1 cellular context compared by ENCODE assay signal in the genomic region with DNA sequence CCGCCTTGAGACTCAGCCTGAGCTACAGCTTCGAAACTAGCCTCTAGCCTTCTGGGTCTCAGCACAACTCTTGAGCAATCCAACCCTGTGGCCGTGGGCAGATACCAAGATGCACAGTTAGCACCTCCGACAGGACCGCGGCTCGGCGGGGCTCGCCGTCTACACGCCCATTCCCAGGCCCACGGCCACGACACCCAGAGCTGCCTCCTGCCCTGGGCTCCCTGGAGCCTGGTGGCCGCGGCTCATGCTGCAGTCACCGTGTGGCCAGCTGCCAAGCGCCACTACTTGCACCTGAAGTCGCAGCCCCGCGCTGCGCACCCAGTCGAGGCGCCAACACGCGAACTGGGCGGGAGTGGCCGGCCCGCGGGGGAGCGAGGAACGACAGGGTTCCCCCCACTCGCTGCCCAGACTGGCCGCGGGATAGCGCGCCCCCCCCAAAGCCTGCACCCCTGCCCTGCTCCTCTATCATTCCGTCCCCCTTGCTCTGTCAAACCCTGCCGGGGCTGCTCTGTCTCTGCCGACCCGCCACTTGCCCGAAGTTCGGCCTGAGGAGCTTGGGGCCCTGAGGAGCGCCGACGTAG.
TF ChIP-seq lines count a peak whose summit lies in the region.

No MANE protein-coding gene starts in this region.

TF ChIP-seq in K562, 482 proteins besides CTCF, POLR2A, EP300 and RAD21 (continued from another document):
- TF ChIP-seq, protein P1, sequence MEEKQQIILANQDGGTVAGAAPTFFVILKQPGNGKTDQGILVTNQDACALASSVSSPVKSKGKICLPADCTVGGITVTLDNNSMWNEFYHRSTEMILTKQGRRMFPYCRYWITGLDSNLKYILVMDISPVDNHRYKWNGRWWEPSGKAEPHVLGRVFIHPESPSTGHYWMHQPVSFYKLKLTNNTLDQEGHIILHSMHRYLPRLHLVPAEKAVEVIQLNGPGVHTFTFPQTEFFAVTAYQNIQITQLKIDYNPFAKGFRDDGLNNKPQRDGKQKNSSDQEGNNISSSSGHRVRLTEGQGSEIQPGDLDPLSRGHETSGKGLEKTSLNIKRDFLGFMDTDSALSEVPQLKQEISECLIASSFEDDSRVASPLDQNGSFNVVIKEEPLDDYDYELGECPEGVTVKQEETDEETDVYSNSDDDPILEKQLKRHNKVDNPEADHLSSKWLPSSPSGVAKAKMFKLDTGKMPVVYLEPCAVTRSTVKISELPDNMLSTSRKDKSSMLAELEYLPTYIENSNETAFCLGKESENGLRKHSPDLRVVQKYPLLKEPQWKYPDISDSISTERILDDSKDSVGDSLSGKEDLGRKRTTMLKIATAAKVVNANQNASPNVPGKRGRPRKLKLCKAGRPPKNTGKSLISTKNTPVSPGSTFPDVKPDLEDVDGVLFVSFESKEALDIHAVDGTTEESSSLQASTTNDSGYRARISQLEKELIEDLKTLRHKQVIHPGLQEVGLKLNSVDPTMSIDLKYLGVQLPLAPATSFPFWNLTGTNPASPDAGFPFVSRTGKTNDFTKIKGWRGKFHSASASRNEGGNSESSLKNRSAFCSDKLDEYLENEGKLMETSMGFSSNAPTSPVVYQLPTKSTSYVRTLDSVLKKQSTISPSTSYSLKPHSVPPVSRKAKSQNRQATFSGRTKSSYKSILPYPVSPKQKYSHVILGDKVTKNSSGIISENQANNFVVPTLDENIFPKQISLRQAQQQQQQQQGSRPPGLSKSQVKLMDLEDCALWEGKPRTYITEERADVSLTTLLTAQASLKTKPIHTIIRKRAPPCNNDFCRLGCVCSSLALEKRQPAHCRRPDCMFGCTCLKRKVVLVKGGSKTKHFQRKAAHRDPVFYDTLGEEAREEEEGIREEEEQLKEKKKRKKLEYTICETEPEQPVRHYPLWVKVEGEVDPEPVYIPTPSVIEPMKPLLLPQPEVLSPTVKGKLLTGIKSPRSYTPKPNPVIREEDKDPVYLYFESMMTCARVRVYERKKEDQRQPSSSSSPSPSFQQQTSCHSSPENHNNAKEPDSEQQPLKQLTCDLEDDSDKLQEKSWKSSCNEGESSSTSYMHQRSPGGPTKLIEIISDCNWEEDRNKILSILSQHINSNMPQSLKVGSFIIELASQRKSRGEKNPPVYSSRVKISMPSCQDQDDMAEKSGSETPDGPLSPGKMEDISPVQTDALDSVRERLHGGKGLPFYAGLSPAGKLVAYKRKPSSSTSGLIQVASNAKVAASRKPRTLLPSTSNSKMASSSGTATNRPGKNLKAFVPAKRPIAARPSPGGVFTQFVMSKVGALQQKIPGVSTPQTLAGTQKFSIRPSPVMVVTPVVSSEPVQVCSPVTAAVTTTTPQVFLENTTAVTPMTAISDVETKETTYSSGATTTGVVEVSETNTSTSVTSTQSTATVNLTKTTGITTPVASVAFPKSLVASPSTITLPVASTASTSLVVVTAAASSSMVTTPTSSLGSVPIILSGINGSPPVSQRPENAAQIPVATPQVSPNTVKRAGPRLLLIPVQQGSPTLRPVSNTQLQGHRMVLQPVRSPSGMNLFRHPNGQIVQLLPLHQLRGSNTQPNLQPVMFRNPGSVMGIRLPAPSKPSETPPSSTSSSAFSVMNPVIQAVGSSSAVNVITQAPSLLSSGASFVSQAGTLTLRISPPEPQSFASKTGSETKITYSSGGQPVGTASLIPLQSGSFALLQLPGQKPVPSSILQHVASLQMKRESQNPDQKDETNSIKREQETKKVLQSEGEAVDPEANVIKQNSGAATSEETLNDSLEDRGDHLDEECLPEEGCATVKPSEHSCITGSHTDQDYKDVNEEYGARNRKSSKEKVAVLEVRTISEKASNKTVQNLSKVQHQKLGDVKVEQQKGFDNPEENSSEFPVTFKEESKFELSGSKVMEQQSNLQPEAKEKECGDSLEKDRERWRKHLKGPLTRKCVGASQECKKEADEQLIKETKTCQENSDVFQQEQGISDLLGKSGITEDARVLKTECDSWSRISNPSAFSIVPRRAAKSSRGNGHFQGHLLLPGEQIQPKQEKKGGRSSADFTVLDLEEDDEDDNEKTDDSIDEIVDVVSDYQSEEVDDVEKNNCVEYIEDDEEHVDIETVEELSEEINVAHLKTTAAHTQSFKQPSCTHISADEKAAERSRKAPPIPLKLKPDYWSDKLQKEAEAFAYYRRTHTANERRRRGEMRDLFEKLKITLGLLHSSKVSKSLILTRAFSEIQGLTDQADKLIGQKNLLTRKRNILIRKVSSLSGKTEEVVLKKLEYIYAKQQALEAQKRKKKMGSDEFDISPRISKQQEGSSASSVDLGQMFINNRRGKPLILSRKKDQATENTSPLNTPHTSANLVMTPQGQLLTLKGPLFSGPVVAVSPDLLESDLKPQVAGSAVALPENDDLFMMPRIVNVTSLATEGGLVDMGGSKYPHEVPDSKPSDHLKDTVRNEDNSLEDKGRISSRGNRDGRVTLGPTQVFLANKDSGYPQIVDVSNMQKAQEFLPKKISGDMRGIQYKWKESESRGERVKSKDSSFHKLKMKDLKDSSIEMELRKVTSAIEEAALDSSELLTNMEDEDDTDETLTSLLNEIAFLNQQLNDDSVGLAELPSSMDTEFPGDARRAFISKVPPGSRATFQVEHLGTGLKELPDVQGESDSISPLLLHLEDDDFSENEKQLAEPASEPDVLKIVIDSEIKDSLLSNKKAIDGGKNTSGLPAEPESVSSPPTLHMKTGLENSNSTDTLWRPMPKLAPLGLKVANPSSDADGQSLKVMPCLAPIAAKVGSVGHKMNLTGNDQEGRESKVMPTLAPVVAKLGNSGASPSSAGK (IDR thresholded peaks at IDR 0.05): peak; percentile 92
- TF ChIP-seq MCM3 (IDR thresholded peaks at IDR 0.05) (no peak), RCOR1 (IDR thresholded peaks at IDR 0.05; ENCODE audit: borderline replicate concordance in 1 of 2, low read depth in 2 of 2, low read length in 2 of 2) (no peak), CREM (IDR thresholded peaks at IDR 0.05; ENCODE audit: low read depth) (no peak; the same call in 1 of the 2 replicates), FOXJ3 (CRISPR knock-in tag; IDR thresholded peaks at IDR 0.05) (no peak), NCOR1 (IDR thresholded peaks at IDR 0.05) (no peak), EP400 (IDR thresholded peaks at IDR 0.05) (no peak), NBN (IDR thresholded peaks at IDR 0.05; ENCODE audit: low read depth) (no peak; the same call in 1 of the 2 replicates), ZNF133 (CRISPR knock-in tag; IDR thresholded peaks at IDR 0.05) (0 out of 2 replicates have a peak, but pooled peaks have one; percentile 75), ZNF695 (CRISPR knock-in tag; IDR thresholded peaks at IDR 0.05) (no peak), XRCC5 (IDR thresholded peaks at IDR 0.05; ENCODE audit: low read depth, low read length) (no peak), ZNF347 (CRISPR knock-in tag; IDR thresholded peaks at IDR 0.05; ENCODE audit: low read depth) (no peak), RBM15 (IDR thresholded peaks at IDR 0.05; ENCODE audit: insufficient read depth, low read length) (no peak), ZEB2 (IDR thresholded peaks at IDR 0.05) (peak; percentile 12; the same call in 1 of the 2 replicates), ZNF583 (CRISPR knock-in tag; IDR thresholded peaks at IDR 0.05) (0 out of 2 replicates have a peak, but pooled peaks have one; percentile 38), NR2C1 (IDR thresholded peaks at IDR 0.05) (no peak), NR2C1 (tag; IDR thresholded peaks at IDR 0.05) (no peak), GTF2A2 (tag; IDR thresholded peaks at IDR 0.05) (no peak), ZNF263 (CRISPR knock-in tag; IDR thresholded peaks at IDR 0.05; ENCODE audit: borderline replicate concordance) (peak; percentile 37; the same call in 1 of the 2 replicates), PHF8 (IDR thresholded peaks at IDR 0.05; ENCODE audit: borderline replicate concordance, low read length) (no peak)
- TF ChIP-seq, protein P2, sequence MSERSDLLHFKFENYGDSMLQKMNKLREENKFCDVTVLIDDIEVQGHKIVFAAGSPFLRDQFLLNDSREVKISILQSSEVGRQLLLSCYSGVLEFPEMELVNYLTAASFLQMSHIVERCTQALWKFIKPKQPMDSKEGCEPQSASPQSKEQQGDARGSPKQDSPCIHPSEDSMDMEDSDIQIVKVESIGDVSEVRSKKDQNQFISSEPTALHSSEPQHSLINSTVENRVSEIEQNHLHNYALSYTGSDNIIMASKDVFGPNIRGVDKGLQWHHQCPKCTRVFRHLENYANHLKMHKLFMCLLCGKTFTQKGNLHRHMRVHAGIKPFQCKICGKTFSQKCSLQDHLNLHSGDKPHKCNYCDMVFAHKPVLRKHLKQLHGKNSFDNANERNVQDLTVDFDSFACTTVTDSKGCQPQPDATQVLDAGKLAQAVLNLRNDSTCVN (CRISPR knock-in tag; IDR thresholded peaks at IDR 0.05): 0 out of 2 replicates have a peak, but pooled peaks have one; percentile 44
- TF ChIP-seq, protein P3, sequence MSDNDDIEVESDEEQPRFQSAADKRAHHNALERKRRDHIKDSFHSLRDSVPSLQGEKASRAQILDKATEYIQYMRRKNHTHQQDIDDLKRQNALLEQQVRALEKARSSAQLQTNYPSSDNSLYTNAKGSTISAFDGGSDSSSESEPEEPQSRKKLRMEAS (CRISPR knock-in tag; IDR thresholded peaks at IDR 0.05): peak; percentile 81
- TF ChIP-seq, protein P4, sequence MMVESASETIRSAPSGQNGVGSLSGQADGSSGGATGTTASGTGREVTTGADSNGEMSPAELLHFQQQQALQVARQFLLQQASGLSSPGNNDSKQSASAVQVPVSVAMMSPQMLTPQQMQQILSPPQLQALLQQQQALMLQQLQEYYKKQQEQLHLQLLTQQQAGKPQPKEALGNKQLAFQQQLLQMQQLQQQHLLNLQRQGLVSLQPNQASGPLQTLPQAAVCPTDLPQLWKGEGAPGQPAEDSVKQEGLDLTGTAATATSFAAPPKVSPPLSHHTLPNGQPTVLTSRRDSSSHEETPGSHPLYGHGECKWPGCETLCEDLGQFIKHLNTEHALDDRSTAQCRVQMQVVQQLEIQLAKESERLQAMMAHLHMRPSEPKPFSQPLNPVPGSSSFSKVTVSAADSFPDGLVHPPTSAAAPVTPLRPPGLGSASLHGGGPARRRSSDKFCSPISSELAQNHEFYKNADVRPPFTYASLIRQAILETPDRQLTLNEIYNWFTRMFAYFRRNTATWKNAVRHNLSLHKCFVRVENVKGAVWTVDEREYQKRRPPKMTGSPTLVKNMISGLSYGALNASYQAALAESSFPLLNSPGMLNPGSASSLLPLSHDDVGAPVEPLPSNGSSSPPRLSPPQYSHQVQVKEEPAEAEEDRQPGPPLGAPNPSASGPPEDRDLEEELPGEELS (CRISPR knock-in tag; IDR thresholded peaks at IDR 0.05; ENCODE audit: borderline replicate concordance): 0 out of 2 replicates have a peak, but pooled peaks have one; percentile 11
- TF ChIP-seq, protein P5, sequence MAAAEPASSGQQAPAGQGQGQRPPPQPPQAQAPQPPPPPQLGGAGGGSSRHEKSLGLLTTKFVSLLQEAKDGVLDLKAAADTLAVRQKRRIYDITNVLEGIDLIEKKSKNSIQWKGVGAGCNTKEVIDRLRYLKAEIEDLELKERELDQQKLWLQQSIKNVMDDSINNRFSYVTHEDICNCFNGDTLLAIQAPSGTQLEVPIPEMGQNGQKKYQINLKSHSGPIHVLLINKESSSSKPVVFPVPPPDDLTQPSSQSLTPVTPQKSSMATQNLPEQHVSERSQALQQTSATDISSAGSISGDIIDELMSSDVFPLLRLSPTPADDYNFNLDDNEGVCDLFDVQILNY (CRISPR knock-in tag; IDR thresholded peaks at IDR 0.05): no peak
- TF ChIP-seq, protein P6, sequence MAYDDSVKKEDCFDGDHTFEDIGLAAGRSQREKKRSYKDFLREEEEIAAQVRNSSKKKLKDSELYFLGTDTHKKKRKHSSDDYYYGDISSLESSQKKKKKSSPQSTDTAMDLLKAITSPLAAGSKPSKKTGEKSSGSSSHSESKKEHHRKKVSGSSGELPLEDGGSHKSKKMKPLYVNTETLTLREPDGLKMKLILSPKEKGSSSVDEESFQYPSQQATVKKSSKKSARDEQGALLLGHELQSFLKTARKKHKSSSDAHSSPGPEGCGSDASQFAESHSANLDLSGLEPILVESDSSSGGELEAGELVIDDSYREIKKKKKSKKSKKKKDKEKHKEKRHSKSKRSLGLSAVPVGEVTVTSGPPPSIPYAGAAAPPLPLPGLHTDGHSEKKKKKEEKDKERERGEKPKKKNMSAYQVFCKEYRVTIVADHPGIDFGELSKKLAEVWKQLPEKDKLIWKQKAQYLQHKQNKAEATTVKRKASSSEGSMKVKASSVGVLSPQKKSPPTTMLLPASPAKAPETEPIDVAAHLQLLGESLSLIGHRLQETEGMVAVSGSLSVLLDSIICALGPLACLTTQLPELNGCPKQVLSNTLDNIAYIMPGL (CRISPR knock-in tag; IDR thresholded peaks at IDR 0.05): peak; percentile 82
- TF ChIP-seq, protein P7, sequence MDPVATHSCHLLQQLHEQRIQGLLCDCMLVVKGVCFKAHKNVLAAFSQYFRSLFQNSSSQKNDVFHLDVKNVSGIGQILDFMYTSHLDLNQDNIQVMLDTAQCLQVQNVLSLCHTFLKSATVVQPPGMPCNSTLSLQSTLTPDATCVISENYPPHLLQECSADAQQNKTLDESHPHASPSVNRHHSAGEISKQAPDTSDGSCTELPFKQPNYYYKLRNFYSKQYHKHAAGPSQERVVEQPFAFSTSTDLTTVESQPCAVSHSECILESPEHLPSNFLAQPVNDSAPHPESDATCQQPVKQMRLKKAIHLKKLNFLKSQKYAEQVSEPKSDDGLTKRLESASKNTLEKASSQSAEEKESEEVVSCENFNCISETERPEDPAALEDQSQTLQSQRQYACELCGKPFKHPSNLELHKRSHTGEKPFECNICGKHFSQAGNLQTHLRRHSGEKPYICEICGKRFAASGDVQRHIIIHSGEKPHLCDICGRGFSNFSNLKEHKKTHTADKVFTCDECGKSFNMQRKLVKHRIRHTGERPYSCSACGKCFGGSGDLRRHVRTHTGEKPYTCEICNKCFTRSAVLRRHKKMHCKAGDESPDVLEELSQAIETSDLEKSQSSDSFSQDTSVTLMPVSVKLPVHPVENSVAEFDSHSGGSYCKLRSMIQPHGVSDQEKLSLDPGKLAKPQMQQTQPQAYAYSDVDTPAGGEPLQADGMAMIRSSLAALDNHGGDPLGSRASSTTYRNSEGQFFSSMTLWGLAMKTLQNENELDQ (CRISPR knock-in tag; IDR thresholded peaks at IDR 0.05; ENCODE audit: borderline replicate concordance): no peak
- TF ChIP-seq, protein P8, sequence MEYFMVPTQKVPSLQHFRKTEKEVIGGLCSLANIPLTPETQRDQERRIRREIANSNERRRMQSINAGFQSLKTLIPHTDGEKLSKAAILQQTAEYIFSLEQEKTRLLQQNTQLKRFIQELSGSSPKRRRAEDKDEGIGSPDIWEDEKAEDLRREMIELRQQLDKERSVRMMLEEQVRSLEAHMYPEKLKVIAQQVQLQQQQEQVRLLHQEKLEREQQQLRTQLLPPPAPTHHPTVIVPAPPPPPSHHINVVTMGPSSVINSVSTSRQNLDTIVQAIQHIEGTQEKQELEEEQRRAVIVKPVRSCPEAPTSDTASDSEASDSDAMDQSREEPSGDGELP (CRISPR knock-in tag; IDR thresholded peaks at IDR 0.05; ENCODE audit: borderline replicate concordance): peak; percentile 65
